26 cellular contexts compared by ENCODE assay signal in genomic region chr22:25369133-25369532, GRCh38.
"Had no signal": no experiment of that assay in that cellular context is flagged by ENCODE, and none has a peak within 500 bp of the region (broad histone marks: within the 10 kb centered on the region; RNA-seq: fewer than 3 reads in every experiment).

No MANE protein-coding gene starts in this region.

- H3K9me3 ChIP-seq: breast epithelium, colonic mucosa, gastroesophageal sphincter, ovary, right lobe of liver, tibial nerve had no signal

- ATAC-seq: effector memory CD8-positive, alpha-beta T cell; gastroesophageal sphincter; left colon; natural killer cell; right lobe of liver; T-helper 17 cell; WTC11 had no signal

- DNase-seq: activated CD4-positive, alpha-beta memory T cell treated with anti-CD3 and anti-CD28 coated beads, Interleukin-2, amount 10 ng/mL, durations not matched to agents 7 days and 5 days; activated CD4-positive, alpha-beta T cell treated with anti-CD3 and anti-CD28 coated beads for 1 hour; activated CD4-positive, alpha-beta T cell treated with anti-CD3 and anti-CD28 coated beads, Interleukin-2, amount 10 ng/mL, durations not matched to agents 7 days and 5 days; activated CD8-positive, alpha-beta memory T cell treated with anti-CD3 and anti-CD28 coated beads, Interleukin-2, amount 50 U/mL, for 48 hours; activated gamma-delta T cell treated with Interleukin-2 at 50 U/mL for 16 hours; activated naive CD4-positive, alpha-beta T cell treated with anti-CD3 and anti-CD28 coated beads, Interleukin-2, amount 50 U/mL, for 16 hours; activated T-cell treated with anti-CD3 and anti-CD28 coated beads, Interleukin-2, amount 50 U/mL, for 24 hours; colonic mucosa; effector memory CD8-positive, alpha-beta T cell; erythroblast; head of caudate nucleus; hypothalamus; immature natural killer cell; kidney; left colon; mesenchymal stem cell; natural killer cell; ovary; right lobe of liver; stimulated activated CD4-positive, alpha-beta T cell treated with anti-CD3 and anti-CD28 coated beads, Interleukin-2, amount 100 ng/mL, for 48 hours; stimulated activated naive CD4-positive, alpha-beta T cell treated with Interleukin-2 at 50 U/mL for 16 hours; T-helper 17 cell had no signal

- H3K4me1 ChIP-seq: breast epithelium had no signal

- H3K4me3 ChIP-seq: breast epithelium, colonic mucosa, gastroesophageal sphincter, ovary, right lobe of liver, tibial nerve had no signal

- H3K27ac ChIP-seq: breast epithelium, colonic mucosa, gastroesophageal sphincter, ovary, right lobe of liver, tibial nerve had no signal

- H3K36me3 ChIP-seq: breast epithelium, colonic mucosa, ovary had no signal

- H3K27me3 ChIP-seq: breast epithelium, colonic mucosa, gastroesophageal sphincter, ovary, right lobe of liver, tibial nerve had no signal

- FAIRE-seq: kidney had no signal
